In the genomic region with DNA sequence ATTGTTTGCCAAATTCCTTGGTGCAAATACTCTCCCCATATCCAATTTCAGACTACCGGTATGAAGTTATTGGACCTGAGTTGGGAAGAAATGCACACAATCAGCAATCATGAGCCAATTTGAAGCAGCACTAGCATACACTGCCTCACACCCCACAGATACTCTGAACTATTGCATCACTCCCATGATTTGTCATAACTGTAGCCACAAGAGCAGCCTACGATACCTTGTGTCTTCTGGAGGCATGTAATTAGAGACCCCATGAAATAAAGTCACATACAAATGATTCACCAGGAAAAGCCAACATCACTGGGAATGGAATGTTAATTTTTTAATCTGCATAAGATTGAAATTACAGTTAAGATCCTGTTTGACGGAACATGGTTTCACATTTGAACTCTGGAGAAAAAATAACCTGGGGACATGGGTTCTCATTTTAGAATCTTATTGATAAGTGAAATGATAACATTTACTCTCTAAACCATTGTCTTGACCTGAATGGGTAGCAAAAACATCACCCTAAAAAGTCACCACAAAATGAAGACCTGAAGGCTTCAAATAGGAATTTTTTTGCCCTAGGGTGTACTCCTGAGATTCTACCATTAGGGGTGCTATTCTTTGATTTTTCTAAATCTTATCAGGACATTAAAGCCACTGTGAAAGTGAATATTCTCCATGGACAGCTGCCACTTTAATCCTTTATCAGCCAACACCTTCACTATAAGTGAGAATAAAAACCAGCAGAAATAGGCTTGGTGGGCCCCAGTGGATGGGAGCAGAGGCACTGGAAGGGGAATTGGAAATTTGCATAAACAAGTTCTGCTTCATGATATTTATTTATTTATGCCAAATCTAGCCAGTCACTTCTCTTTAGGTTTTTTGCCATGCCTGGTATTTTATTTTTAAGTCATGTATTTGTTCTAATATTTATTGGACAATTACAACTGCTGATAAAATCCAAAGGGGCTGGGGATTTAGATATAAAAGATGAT, we compare ENCODE assay signal across 1 cellular context.
TF ChIP-seq lines count a peak whose summit lies in the region.

No MANE protein-coding gene starts in this region.

TF ChIP-seq in K562, 482 proteins besides CTCF, POLR2A, EP300 and RAD21 (continued from another document and continues in another):
- TF ChIP-seq NR2C1 (IDR thresholded peaks at IDR 0.05) (no peak), NR2C1 (tag; IDR thresholded peaks at IDR 0.05) (peak; percentile 63), SMARCA4 (IDR thresholded peaks at IDR 0.05) (peak; percentile 47; the same call in 1 of the 2 replicates), PPARD (CRISPR knock-in tag; IDR thresholded peaks at IDR 0.05) (no peak), KLF1 (tag; IDR thresholded peaks at IDR 0.05) (no peak), KDM1A (IDR thresholded peaks at IDR 0.05) (no peak), XRCC5 (IDR thresholded peaks at IDR 0.05; ENCODE audit: low read depth, low read length) (no peak), U2AF2 (optimal IDR thresholded peaks at IDR 0.05; ENCODE audit: low read depth, low read length) (no peak), CBFB (CRISPR knock-in tag; IDR thresholded peaks at IDR 0.05) (no peak), HMGN3 (IDR thresholded peaks at IDR 0.05; ENCODE audit: borderline replicate concordance, extremely low read depth, insufficient read length, low read depth, low read length) (no peak), TRIM24 (IDR thresholded peaks at IDR 0.05) (peak; percentile 80 to 81; a peak in 2 of 4 replicates), HSF4 (CRISPR knock-in tag; IDR thresholded peaks at IDR 0.05; ENCODE audit: borderline replicate concordance) (peak; percentile 49; the same call in 1 of the 2 replicates), NFE2 (IDR thresholded peaks at IDR 0.05; ENCODE audit: low read depth) (peak; percentile 56; the same call in 1 of the 2 replicates), SPI1 (IDR thresholded peaks at IDR 0.05; ENCODE audit: borderline replicate concordance, low read depth, low read length) (no peak), CXXC5 (CRISPR knock-in tag; IDR thresholded peaks at IDR 0.05) (peak; percentile 73), TCF3 (CRISPR knock-in tag; IDR thresholded peaks at IDR 0.05) (peak; percentile 22; the same call in 1 of the 2 replicates), ELF4 (CRISPR knock-in tag; IDR thresholded peaks at IDR 0.05) (no peak), ZBTB1 (CRISPR knock-in tag; IDR thresholded peaks at IDR 0.05; ENCODE audit: borderline replicate concordance, low read depth) (no peak), ZNF785 (CRISPR knock-in tag; IDR thresholded peaks at IDR 0.05) (no peak), NCOA4 (IDR thresholded peaks at IDR 0.05; ENCODE audit: partially characterized antibody) (no peak), SIX5 (IDR thresholded peaks at IDR 0.05; ENCODE audit: borderline replicate concordance in 1 of 2, insufficient read depth in 1 of 2, low read depth in 1 of 2, low read length in 2 of 2) (no peak), ZNF311 (CRISPR knock-in tag; IDR thresholded peaks at IDR 0.05) (no peak; the same call in none of the 2 replicates), ZNF384 (IDR thresholded peaks at IDR 0.05; ENCODE audit: low read depth, low read length) (no peak)
- TF ChIP-seq, protein P1, sequence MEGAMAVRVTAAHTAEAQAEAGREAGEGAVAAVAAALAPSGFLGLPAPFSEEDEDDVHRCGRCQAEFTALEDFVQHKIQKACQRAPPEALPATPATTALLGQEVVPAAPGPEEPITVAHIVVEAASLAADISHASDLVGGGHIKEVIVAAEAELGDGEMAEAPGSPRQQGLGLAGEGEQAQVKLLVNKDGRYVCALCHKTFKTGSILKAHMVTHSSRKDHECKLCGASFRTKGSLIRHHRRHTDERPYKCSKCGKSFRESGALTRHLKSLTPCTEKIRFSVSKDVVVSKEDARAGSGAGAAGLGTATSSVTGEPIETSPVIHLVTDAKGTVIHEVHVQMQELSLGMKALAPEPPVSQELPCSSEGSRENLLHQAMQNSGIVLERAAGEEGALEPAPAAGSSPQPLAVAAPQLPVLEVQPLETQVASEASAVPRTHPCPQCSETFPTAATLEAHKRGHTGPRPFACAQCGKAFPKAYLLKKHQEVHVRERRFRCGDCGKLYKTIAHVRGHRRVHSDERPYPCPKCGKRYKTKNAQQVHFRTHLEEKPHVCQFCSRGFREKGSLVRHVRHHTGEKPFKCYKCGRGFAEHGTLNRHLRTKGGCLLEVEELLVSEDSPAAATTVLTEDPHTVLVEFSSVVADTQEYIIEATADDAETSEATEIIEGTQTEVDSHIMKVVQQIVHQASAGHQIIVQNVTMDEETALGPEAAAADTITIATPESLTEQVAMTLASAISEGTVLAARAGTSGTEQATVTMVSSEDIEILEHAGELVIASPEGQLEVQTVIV (CRISPR knock-in tag; IDR thresholded peaks at IDR 0.05; ENCODE audit: borderline replicate concordance) = no peak
- TF ChIP-seq, protein P2, sequence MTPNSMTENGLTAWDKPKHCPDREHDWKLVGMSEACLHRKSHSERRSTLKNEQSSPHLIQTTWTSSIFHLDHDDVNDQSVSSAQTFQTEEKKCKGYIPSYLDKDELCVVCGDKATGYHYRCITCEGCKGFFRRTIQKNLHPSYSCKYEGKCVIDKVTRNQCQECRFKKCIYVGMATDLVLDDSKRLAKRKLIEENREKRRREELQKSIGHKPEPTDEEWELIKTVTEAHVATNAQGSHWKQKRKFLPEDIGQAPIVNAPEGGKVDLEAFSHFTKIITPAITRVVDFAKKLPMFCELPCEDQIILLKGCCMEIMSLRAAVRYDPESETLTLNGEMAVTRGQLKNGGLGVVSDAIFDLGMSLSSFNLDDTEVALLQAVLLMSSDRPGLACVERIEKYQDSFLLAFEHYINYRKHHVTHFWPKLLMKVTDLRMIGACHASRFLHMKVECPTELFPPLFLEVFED (CRISPR knock-in tag; conservative IDR thresholded peaks at IDR 0.05) = no peak
- TF ChIP-seq, protein P3, sequence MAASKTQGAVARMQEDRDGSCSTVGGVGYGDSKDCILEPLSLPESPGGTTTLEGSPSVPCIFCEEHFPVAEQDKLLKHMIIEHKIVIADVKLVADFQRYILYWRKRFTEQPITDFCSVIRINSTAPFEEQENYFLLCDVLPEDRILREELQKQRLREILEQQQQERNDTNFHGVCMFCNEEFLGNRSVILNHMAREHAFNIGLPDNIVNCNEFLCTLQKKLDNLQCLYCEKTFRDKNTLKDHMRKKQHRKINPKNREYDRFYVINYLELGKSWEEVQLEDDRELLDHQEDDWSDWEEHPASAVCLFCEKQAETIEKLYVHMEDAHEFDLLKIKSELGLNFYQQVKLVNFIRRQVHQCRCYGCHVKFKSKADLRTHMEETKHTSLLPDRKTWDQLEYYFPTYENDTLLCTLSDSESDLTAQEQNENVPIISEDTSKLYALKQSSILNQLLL (CRISPR knock-in tag; IDR thresholded peaks at IDR 0.05; ENCODE audit: borderline replicate concordance) = no peak
- TF ChIP-seq, protein P4, sequence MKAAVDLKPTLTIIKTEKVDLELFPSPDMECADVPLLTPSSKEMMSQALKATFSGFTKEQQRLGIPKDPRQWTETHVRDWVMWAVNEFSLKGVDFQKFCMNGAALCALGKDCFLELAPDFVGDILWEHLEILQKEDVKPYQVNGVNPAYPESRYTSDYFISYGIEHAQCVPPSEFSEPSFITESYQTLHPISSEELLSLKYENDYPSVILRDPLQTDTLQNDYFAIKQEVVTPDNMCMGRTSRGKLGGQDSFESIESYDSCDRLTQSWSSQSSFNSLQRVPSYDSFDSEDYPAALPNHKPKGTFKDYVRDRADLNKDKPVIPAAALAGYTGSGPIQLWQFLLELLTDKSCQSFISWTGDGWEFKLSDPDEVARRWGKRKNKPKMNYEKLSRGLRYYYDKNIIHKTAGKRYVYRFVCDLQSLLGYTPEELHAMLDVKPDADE (conservative IDR thresholded peaks at IDR 0.05; ENCODE audit: control insufficient read depth, low read depth, low read length) = no peak
- TF ChIP-seq, protein P5, sequence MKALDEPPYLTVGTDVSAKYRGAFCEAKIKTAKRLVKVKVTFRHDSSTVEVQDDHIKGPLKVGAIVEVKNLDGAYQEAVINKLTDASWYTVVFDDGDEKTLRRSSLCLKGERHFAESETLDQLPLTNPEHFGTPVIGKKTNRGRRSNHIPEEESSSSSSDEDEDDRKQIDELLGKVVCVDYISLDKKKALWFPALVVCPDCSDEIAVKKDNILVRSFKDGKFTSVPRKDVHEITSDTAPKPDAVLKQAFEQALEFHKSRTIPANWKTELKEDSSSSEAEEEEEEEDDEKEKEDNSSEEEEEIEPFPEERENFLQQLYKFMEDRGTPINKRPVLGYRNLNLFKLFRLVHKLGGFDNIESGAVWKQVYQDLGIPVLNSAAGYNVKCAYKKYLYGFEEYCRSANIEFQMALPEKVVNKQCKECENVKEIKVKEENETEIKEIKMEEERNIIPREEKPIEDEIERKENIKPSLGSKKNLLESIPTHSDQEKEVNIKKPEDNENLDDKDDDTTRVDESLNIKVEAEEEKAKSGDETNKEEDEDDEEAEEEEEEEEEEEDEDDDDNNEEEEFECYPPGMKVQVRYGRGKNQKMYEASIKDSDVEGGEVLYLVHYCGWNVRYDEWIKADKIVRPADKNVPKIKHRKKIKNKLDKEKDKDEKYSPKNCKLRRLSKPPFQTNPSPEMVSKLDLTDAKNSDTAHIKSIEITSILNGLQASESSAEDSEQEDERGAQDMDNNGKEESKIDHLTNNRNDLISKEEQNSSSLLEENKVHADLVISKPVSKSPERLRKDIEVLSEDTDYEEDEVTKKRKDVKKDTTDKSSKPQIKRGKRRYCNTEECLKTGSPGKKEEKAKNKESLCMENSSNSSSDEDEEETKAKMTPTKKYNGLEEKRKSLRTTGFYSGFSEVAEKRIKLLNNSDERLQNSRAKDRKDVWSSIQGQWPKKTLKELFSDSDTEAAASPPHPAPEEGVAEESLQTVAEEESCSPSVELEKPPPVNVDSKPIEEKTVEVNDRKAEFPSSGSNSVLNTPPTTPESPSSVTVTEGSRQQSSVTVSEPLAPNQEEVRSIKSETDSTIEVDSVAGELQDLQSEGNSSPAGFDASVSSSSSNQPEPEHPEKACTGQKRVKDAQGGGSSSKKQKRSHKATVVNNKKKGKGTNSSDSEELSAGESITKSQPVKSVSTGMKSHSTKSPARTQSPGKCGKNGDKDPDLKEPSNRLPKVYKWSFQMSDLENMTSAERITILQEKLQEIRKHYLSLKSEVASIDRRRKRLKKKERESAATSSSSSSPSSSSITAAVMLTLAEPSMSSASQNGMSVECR (CRISPR knock-in tag; IDR thresholded peaks at IDR 0.05) = no peak
- TF ChIP-seq, protein P6, sequence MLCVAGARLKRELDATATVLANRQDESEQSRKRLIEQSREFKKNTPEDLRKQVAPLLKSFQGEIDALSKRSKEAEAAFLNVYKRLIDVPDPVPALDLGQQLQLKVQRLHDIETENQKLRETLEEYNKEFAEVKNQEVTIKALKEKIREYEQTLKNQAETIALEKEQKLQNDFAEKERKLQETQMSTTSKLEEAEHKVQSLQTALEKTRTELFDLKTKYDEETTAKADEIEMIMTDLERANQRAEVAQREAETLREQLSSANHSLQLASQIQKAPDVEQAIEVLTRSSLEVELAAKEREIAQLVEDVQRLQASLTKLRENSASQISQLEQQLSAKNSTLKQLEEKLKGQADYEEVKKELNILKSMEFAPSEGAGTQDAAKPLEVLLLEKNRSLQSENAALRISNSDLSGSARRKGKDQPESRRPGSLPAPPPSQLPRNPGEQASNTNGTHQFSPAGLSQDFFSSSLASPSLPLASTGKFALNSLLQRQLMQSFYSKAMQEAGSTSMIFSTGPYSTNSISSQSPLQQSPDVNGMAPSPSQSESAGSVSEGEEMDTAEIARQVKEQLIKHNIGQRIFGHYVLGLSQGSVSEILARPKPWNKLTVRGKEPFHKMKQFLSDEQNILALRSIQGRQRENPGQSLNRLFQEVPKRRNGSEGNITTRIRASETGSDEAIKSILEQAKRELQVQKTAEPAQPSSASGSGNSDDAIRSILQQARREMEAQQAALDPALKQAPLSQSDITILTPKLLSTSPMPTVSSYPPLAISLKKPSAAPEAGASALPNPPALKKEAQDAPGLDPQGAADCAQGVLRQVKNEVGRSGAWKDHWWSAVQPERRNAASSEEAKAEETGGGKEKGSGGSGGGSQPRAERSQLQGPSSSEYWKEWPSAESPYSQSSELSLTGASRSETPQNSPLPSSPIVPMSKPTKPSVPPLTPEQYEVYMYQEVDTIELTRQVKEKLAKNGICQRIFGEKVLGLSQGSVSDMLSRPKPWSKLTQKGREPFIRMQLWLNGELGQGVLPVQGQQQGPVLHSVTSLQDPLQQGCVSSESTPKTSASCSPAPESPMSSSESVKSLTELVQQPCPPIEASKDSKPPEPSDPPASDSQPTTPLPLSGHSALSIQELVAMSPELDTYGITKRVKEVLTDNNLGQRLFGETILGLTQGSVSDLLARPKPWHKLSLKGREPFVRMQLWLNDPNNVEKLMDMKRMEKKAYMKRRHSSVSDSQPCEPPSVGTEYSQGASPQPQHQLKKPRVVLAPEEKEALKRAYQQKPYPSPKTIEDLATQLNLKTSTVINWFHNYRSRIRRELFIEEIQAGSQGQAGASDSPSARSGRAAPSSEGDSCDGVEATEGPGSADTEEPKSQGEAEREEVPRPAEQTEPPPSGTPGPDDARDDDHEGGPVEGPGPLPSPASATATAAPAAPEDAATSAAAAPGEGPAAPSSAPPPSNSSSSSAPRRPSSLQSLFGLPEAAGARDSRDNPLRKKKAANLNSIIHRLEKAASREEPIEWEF (CRISPR knock-in tag; IDR thresholded peaks at IDR 0.05) = 0 out of 2 replicates have a peak, but pooled peaks have one; percentile 42
- TF ChIP-seq, protein P7, sequence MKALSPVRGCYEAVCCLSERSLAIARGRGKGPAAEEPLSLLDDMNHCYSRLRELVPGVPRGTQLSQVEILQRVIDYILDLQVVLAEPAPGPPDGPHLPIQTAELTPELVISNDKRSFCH (CRISPR knock-in tag; IDR thresholded peaks at IDR 0.05) = no peak
- TF ChIP-seq, protein P7 (tag; IDR thresholded peaks at IDR 0.05) = no peak
- TF ChIP-seq, protein P8, sequence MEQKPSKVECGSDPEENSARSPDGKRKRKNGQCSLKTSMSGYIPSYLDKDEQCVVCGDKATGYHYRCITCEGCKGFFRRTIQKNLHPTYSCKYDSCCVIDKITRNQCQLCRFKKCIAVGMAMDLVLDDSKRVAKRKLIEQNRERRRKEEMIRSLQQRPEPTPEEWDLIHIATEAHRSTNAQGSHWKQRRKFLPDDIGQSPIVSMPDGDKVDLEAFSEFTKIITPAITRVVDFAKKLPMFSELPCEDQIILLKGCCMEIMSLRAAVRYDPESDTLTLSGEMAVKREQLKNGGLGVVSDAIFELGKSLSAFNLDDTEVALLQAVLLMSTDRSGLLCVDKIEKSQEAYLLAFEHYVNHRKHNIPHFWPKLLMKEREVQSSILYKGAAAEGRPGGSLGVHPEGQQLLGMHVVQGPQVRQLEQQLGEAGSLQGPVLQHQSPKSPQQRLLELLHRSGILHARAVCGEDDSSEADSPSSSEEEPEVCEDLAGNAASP (IDR thresholded peaks at IDR 0.05) = no peak
- TF ChIP-seq, protein P9, sequence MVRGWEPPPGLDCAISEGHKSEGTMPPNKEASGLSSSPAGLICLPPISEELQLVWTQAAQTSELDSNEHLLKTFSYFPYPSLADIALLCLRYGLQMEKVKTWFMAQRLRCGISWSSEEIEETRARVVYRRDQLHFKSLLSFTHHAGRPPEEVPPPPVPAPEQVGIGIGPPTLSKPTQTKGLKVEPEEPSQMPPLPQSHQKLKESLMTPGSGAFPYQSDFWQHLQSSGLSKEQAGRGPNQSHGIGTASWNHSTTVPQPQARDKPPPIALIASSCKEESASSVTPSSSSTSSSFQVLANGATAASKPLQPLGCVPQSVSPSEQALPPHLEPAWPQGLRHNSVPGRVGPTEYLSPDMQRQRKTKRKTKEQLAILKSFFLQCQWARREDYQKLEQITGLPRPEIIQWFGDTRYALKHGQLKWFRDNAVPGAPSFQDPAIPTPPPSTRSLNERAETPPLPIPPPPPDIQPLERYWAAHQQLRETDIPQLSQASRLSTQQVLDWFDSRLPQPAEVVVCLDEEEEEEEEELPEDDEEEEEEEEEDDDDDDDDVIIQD (CRISPR knock-in tag; IDR thresholded peaks at IDR 0.05) = no peak
